Comparison of ENCODE assay signal across 20 cellular contexts in the genomic region with DNA sequence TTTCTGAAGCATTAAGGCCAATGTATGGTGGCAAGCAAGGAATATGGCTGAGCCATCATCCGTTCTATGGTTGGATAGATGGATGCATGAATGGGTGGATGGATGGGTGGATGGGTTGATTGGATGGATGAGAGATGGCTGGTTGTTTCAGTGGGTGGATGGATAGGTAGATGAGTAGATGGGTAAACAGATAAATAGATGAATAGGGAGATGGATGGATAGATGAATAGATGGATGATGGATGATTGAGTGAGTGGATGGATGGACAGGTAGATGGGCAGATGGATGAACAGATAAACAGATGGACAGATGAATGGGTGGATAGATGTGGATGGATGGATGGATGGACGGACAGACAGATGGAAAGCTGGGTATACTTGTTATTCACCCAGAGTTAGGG.
DNase-seq lines count a peak whose midpoint lies in the region; TF ChIP-seq lines count a peak whose summit lies in the region.
"Had no signal": no experiment of that assay in that cellular context is flagged by ENCODE, and none has a peak within 500 bp of the region (broad histone marks: within the 10 kb centered on the region; RNA-seq: fewer than 3 reads in every experiment).

No MANE protein-coding gene starts in this region.

- peaks cover 59% of the 10 kb centered on the region for H3K27me3 Mint-ChIP-seq in osteocyte (ENCODE audit: unreplicated experiment)
- H3K27me3 Mint-ChIP-seq: CD4-positive, CD25-positive, alpha-beta regulatory T cell had no signal

- H3K4me3 ChIP-seq in HEK293 (ENCODE audit: low read depth, low read length) = no peak overlapping the region
- H3K4me3 ChIP-seq in uterus = no peak overlapping the region
- H3K4me3 ChIP-seq: BLaER1 had no signal

- CTCF ChIA-PET in HEK293 (lab: Yijun Ruan, JAX) = no interaction called here

- H3K36me3 Mint-ChIP-seq in osteocyte (ENCODE audit: unreplicated experiment) = no peaks in the 10 kb centered on the region
- H3K36me3 Mint-ChIP-seq: CD14-positive monocyte; CD4-positive, alpha-beta memory T cell; CD4-positive, CD25-positive, alpha-beta regulatory T cell; CD8-positive, alpha-beta memory T cell had no signal

- POLR2A ChIA-PET in HEK293 (lab: Yijun Ruan, JAX) = no interaction called here

- H3K9me3 Mint-ChIP-seq in osteocyte (ENCODE audit: unreplicated experiment) = no peaks in the 10 kb centered on the region

- peak; percentile 18 for DNase-seq in islet precursor cell
- peak; percentile 13 for DNase-seq in osteocyte (ENCODE audit: extremely low spot score, unreplicated experiment)
- no peak for DNase-seq in medulla oblongata (ENCODE audit: extremely low spot score)
- no peak for DNase-seq in uterus
- DNase-seq: 8988T; ACHN; BE2C; C1 segment of cervical spinal cord; CD4-positive, alpha-beta memory T cell; CD4-positive, CD25-positive, alpha-beta regulatory T cell; CD8-positive, alpha-beta memory T cell; COR-L47; DMS 273 treated with DMSO at 0.1 percent for 48 hours; DMS153; DMS53; DMS79; GF-D8 had no signal

- H3K27me3 ChIP-seq in uterus = no peaks in the 10 kb centered on the region
- H3K27me3 ChIP-seq: BE2C, BLaER1 had no signal

- H3K4me3 Mint-ChIP-seq in osteocyte (ENCODE audit: unreplicated experiment) = no peak overlapping the region
- H3K4me3 Mint-ChIP-seq: CD14-positive monocyte; CD4-positive, alpha-beta memory T cell; CD4-positive, CD25-positive, alpha-beta regulatory T cell; CD8-positive, alpha-beta memory T cell had no signal

- H3K27ac ChIP-seq in HEK293 (ENCODE audit: extremely low read depth, low read depth, low read length) (no peak overlapping the region), uterus (no peak overlapping the region)
- H3K27ac ChIP-seq: BLaER1 had no signal

- no peak for TF ChIP-seq CTCF in HEK293 (tag by site-specific recombination; IDR thresholded peaks at IDR 0.05)
- no peak for TF ChIP-seq CTCF in osteocyte (IDR thresholded peaks at IDR 0.05)
- TF ChIP-seq CTCF in uterus (IDR thresholded peaks at IDR 0.05) = no peak

- H3K4me1 ChIP-seq in HEK293 (ENCODE audit: control insufficient read depth, insufficient read depth, low read length) (no peaks in the 10 kb centered on the region), uterus (no peaks in the 10 kb centered on the region)
- H3K4me1 ChIP-seq: BE2C, BLaER1 had no signal

- H3K36me3 ChIP-seq in HEK293 (ENCODE audit: control insufficient read depth in 2 of 2, insufficient read depth in 1 of 2, low read length in 2 of 2) (no peaks in the 10 kb centered on the region), uterus (no peaks in the 10 kb centered on the region)
- H3K36me3 ChIP-seq: BE2C, BLaER1 had no signal

- TF ChIP-seq POLR2A in uterus (IDR thresholded peaks at IDR 0.05) = no peak

- no peak overlapping the region for H3K27ac Mint-ChIP-seq in osteocyte (ENCODE audit: unreplicated experiment)
- H3K27ac Mint-ChIP-seq: CD4-positive, CD25-positive, alpha-beta regulatory T cell; CD8-positive, alpha-beta memory T cell had no signal

- no peaks in the 10 kb centered on the region for H3K4me1 Mint-ChIP-seq in osteocyte (ENCODE audit: unreplicated experiment)
- H3K4me1 Mint-ChIP-seq: CD4-positive, alpha-beta memory T cell; CD4-positive, CD25-positive, alpha-beta regulatory T cell; CD8-positive, alpha-beta memory T cell had no signal

- H3K9me3 ChIP-seq in HEK293 (ENCODE audit: control insufficient read depth, insufficient read depth, low read depth, low read length) = no peaks in the 10 kb centered on the region
- H3K9me3 ChIP-seq in uterus = no peaks in the 10 kb centered on the region
- H3K9me3 ChIP-seq: BE2C, BLaER1 had no signal

- intact Hi-C loops in uterus (cut with DNase I; ENCODE audit: low total_unique reads) = no loop called here

TF ChIP-seq in HEK293, 187 proteins besides CTCF, POLR2A, EP300 and RAD21:
- peak; percentile 61 for TF ChIP-seq ZNF366 (tag by site-specific recombination; conservative IDR thresholded peaks at IDR 0.05)
- TF ChIP-seq KLF7 (tag by site-specific recombination; IDR thresholded peaks at IDR 0.05; ENCODE audit: borderline replicate concordance) = no peak
- no peak for TF ChIP-seq EGR2 (tag by site-specific recombination; IDR thresholded peaks at IDR 0.05; ENCODE audit: low read depth)
- TF ChIP-seq PRDM6 (tag by site-specific recombination; IDR thresholded peaks at IDR 0.05) = no peak
- peak; percentile 57; the same call in 1 of the 2 replicates for TF ChIP-seq ZBTB17 (tag by site-specific recombination; IDR thresholded peaks at IDR 0.05)
- no peak for TF ChIP-seq ZNF155 (tag by site-specific recombination; IDR thresholded peaks at IDR 0.05)
- no peak for TF ChIP-seq ZFP37 (tag by site-specific recombination; IDR thresholded peaks at IDR 0.05)
- TF ChIP-seq ZNF354C (tag by site-specific recombination; IDR thresholded peaks at IDR 0.05; ENCODE audit: borderline replicate concordance, low read depth) = no peak
- TF ChIP-seq RBAK (tag by site-specific recombination; IDR thresholded peaks at IDR 0.05) = no peak
- TF ChIP-seq PRDM2 (tag by site-specific recombination; IDR thresholded peaks at IDR 0.05; ENCODE audit: borderline replicate concordance) = no peak
- TF ChIP-seq GLI2 (tag by site-specific recombination; IDR thresholded peaks at IDR 0.05; ENCODE audit: borderline replicate concordance, low read depth) = no peak

Comparison
In these comparisons a context has a peak if more than half of its experiments do, and no peak if none do; other contexts are left out.
1. DNase-seq: peak in islet precursor cell (single experiment) and osteocyte (single experiment); none in medulla oblongata (single experiment) and uterus (0 of 2).